In genomic region chr6:160667854-160668481, GRCh38 we compare ENCODE assay signal across 8 cellular contexts.
DNase-seq lines count a peak whose midpoint lies in the region; ATAC-seq, FAIRE-seq and TF ChIP-seq lines count a peak whose summit lies in the region.

No MANE protein-coding gene starts in this region.

- no peak overlapping the region for H3K9ac ChIP-seq in OCI-LY1 (ENCODE audit: low read length)

- H3K27ac ChIP-seq in OCI-LY1 (ENCODE audit: low read depth, low read length, poor library complexity, severe bottlenecking), result no peak overlapping the region

- H3K9me2 ChIP-seq in OCI-LY1 (ENCODE audit: low read depth, low read length), result no peaks in the 10 kb centered on the region

- H3K4me3 ChIP-seq in OCI-LY1 (ENCODE audit: low read depth, low read length, poor library complexity, severe bottlenecking) (no peak overlapping the region), choroid plexus epithelial cell (ENCODE audit: low read depth, low read length) (no peak overlapping the region)

- ATAC-seq in HG02981 (IDR thresholded peaks at IDR 0.05; ENCODE audit: unreplicated experiment), result peak; percentile 78

- H3K4me1 ChIP-seq in OCI-LY1 (ENCODE audit: insufficient read depth, low read length, severe bottlenecking), result no peaks in the 10 kb centered on the region

- peak; percentile 42 for FAIRE-seq in GM18507 (lab: Jason Lieb, UNC)

- no peak overlapping the region for H3K4me2 ChIP-seq in OCI-LY1 (ENCODE audit: low read length)

- H3K79me2 ChIP-seq in OCI-LY1 (ENCODE audit: insufficient read depth, low read length), result no peaks in the 10 kb centered on the region

- no peaks in the 10 kb centered on the region for H3K9me3 ChIP-seq in OCI-LY1 (ENCODE audit: low read length)

- DNase-seq in AML-193 (lab: John Stamatoyannopoulos, UW) (peak; percentile 39 to 41), GM18507 (ENCODE audit: extremely low spot score, insufficient read length, low read depth) (peak; percentile 15), choroid plexus epithelial cell (ENCODE audit: low read depth) (peak; percentile 1), NCI-H2227 treated with DMSO at 0.1 percent for 48 hours (lab: John Stamatoyannopoulos, UW) (no peak), superior temporal gyrus (ENCODE audit: extremely low spot score) (no peak)
- DNase-seq in stimulated activated CD4-positive, alpha-beta T cell treated with anti-CD3 and anti-CD28 coated beads, Interleukin-2, amount 100 ng/mL, for 4 hours (ENCODE audit: low read depth), result peak; percentile 5

- no peaks in the 10 kb centered on the region for H4K20me1 ChIP-seq in OCI-LY1 (ENCODE audit: insufficient read depth, low read length)

- H3K36me3 ChIP-seq in OCI-LY1 (ENCODE audit: insufficient read depth, low read length), result no peaks in the 10 kb centered on the region

- H3F3A ChIP-seq in OCI-LY1 (ENCODE audit: insufficient read depth, low read length), result no peaks in the 10 kb centered on the region

- H3K27me3 ChIP-seq in OCI-LY1 (ENCODE audit: insufficient read depth, low read length), result no peaks in the 10 kb centered on the region

- TF ChIP-seq CTCF in OCI-LY1 (IDR thresholded peaks at IDR 0.05; ENCODE audit: low read length) (peak; percentile 79), choroid plexus epithelial cell (conservative IDR thresholded peaks at IDR 0.05; ENCODE audit: low read depth, low read length) (no peak)

- H2AFZ ChIP-seq in OCI-LY1 (ENCODE audit: low read length), result no peak overlapping the region

Comparison
In these comparisons a context has a peak if more than half of its experiments do, and no peak if none do; other contexts are left out.
1. DNase-seq: peak in AML-193 (2 of 2), GM18507 (single experiment), choroid plexus epithelial cell (single experiment) and stimulated activated CD4-positive, alpha-beta T cell treated with anti-CD3 and anti-CD28 coated beads, Interleukin-2, amount 100 ng/mL, for 4 hours (single experiment); none in NCI-H2227 treated with DMSO at 0.1 percent for 48 hours (single experiment) and superior temporal gyrus (single experiment).